In genomic region chr5:66339896-66340295, GRCh38 we compare ENCODE assay signal across 16 cellular contexts.
A peak's percentile ranks its signal among the peaks of the same experiment; 100 is the strongest.
DNase-seq lines count a peak whose midpoint lies in the region; ATAC-seq and TF ChIP-seq lines count a peak whose summit lies in the region.
"Had no signal": no experiment of that assay in that cellular context is flagged by ENCODE, and none has a peak within 500 bp of the region (broad histone marks: within the 10 kb centered on the region; RNA-seq: fewer than 3 reads in every experiment).

No MANE protein-coding gene starts in this region.

- H3K4me2 ChIP-seq in GM23248 (ENCODE audit: unreplicated experiment), result no peak overlapping the region

- H3F3A ChIP-seq in GM23248 (ENCODE audit: insufficient read depth), result no peaks in the 10 kb centered on the region

- no peak overlapping the region for H2AFZ ChIP-seq in GM23248

- DNase-seq in Ammon's horn (ENCODE audit: low spot score), result peak; percentile 34
- DNase-seq in GM23248, result peak; percentile 32
- DNase-seq in fibroblast of the aortic adventitia (ENCODE audit: low read depth), result peak; percentile 25
- peak; percentile 17 for DNase-seq in putamen (ENCODE audit: low spot score)
- DNase-seq in NCI-H748 treated with DMSO at 0.1 percent for 48 hours (lab: John Stamatoyannopoulos, UW), result no peak
- DNase-seq in endodermal cell, result no peak
- DNase-seq in NCI-H1436 treated with DMSO at 0.1 percent for 48 hours (lab: John Stamatoyannopoulos, UW), result no peak
- DNase-seq: BE2C; Caco-2; CD8-positive, alpha-beta T cell; DND-41; GDM1 had no signal

- H3K27me3 Mint-ChIP-seq in endodermal cell (ENCODE audit: insufficient read depth), result no peaks in the 10 kb centered on the region

- H3K4me1 Mint-ChIP-seq in endodermal cell, result peaks cover 21% of the 10 kb centered on the region

- H3K4me1 ChIP-seq in GM23248 (ENCODE audit: insufficient read depth), result peaks cover 7% of the 10 kb centered on the region; the same call in 1 of the 2 replicates
- H3K4me1 ChIP-seq in endodermal cell (ENCODE audit: control insufficient read depth, insufficient read depth, low read length), result peaks cover 3% of the 10 kb centered on the region
- H3K4me1 ChIP-seq: Caco-2 had no signal

- no peak overlapping the region for H3K27ac Mint-ChIP-seq in endodermal cell
- H3K27ac Mint-ChIP-seq: CD8-positive, alpha-beta T cell had no signal

- H4K20me1 ChIP-seq in GM23248 (ENCODE audit: insufficient read depth), result no peaks in the 10 kb centered on the region

- 0% methylated on average over 1 of the region's 1 CpG for WGBS in GM23248 (ENCODE audit: low coverage in 1 of 2, low lambda C conversion rate in 2 of 2, missing lambda C conversion rate in 2 of 2), 2 experiments
- WGBS in endodermal cell (ENCODE audit: insufficient coverage in 1 of 2, insufficient read length in 1 of 2), 2 experiments, result 86% methylated on average over 1 of the region's 1 CpG; no CpG with 5 or more reads in 1 of the 2 experiments

- H3K4me3 ChIP-seq in GM23248 (0 out of 2 replicates have a peak overlapping the region, but pooled peaks have one; percentile 17), fibroblast of the aortic adventitia (ENCODE audit: low read depth, low read length) (no peak overlapping the region), endodermal cell (ENCODE audit: low read length) (no peak overlapping the region)

- H3K9ac ChIP-seq in GM23248 (no peak overlapping the region), endodermal cell (ENCODE audit: extremely low read depth, low read length, poor library complexity, severe bottlenecking) (no peak overlapping the region)

- H3K27me3 ChIP-seq in GM23248 (replicated peaks; ENCODE audit: insufficient read depth), result peaks cover 16% of the 10 kb centered on the region; the same call in 1 of the 2 replicates
- H3K27me3 ChIP-seq in endodermal cell (ENCODE audit: control insufficient read depth, insufficient read depth, low read length, poor library complexity, severe bottlenecking), result no peaks in the 10 kb centered on the region
- H3K27me3 ChIP-seq: BE2C had no signal

- H3K27ac ChIP-seq in GM23248 (no peak overlapping the region), endodermal cell (ENCODE audit: low read depth, low read length) (no peak overlapping the region)
- H3K27ac ChIP-seq: C4-2B, HL-60 had no signal

- in situ Hi-C loops in GM23248 (cut with MboI), result no loop called here

- H3K36me3 ChIP-seq in GM23248 (ENCODE audit: low read depth) (no peaks in the 10 kb centered on the region), endodermal cell (ENCODE audit: control insufficient read depth, insufficient read depth, low read length) (no peaks in the 10 kb centered on the region)
- H3K36me3 ChIP-seq: BE2C had no signal

- no peaks in the 10 kb centered on the region for H3K9me2 ChIP-seq in GM23248 (ENCODE audit: insufficient read depth)

- H3K4me3 Mint-ChIP-seq in endodermal cell, result no peak overlapping the region
- H3K4me3 Mint-ChIP-seq: CD8-positive, alpha-beta T cell had no signal

- no peaks in the 10 kb centered on the region for H3K79me2 ChIP-seq in GM23248 (ENCODE audit: insufficient read depth)

- H3K36me3 Mint-ChIP-seq in endodermal cell (ENCODE audit: low read depth), result no peaks in the 10 kb centered on the region
- H3K36me3 Mint-ChIP-seq: CD8-positive, alpha-beta T cell had no signal

- H3K9me3 ChIP-seq in GM23248 (ENCODE audit: low read depth), result no peaks in the 10 kb centered on the region
- no peaks in the 10 kb centered on the region for H3K9me3 ChIP-seq in endodermal cell (ENCODE audit: control insufficient read depth, low read length)
- H3K9me3 ChIP-seq: BE2C, Caco-2 had no signal

- peaks cover 3% of the 10 kb centered on the region for H3K9me3 Mint-ChIP-seq in endodermal cell
- H3K9me3 Mint-ChIP-seq: CD8-positive, alpha-beta T cell had no signal

- TF ChIP-seq CTCF in fibroblast of the aortic adventitia (IDR thresholded peaks at IDR 0.05; ENCODE audit: insufficient read depth, low read length) (no peak), endodermal cell (conservative IDR thresholded peaks at IDR 0.05) (no peak)

- no peak for ATAC-seq in GM18517 (IDR thresholded peaks at IDR 0.05; ENCODE audit: unreplicated experiment)
- ATAC-seq: CD8-positive, alpha-beta T cell; HCT116 had no signal

Comparison
In these comparisons a context has a peak if more than half of its experiments do, and no peak if none do; other contexts are left out.
1. DNase-seq: peak in Ammon's horn (single experiment), GM23248 (single experiment), fibroblast of the aortic adventitia (single experiment) and putamen (single experiment); none in NCI-H748 treated with DMSO at 0.1 percent for 48 hours (single experiment), endodermal cell (single experiment) and NCI-H1436 treated with DMSO at 0.1 percent for 48 hours (single experiment).